In the genomic region with DNA sequence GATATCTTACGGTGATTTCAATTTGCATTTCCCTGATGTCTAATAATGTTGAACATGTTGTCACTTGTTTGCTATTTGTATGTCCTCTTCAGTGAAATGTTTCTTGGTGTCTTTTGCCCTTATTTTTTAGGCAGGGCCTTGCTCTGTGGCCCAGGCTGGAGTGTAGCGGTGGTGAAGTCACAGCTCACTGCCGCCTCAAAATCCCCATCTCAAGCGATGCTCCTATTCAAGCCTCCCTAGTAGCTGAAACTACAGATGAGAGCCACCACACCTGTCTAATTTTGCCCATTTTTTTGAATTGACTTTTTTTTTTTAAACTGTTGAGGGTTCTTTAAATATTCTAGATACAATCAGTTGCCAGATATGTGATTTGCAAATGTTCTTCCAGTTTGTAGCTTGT, we compare ENCODE assay signal across 22 cellular contexts. TPM values are rescaled to one million over a fixed set of nuclear protein-coding genes. Genes with fewer than 3 reads are reported as not detected.
DNase-seq lines count a peak whose midpoint lies in the region; ATAC-seq, FAIRE-seq and TF ChIP-seq lines count a peak whose summit lies in the region.
"Had no signal": no experiment of that assay in that cellular context is flagged by ENCODE, and none has a peak within 500 bp of the region (broad histone marks: within the 10 kb centered on the region; RNA-seq: fewer than 3 reads in every experiment).

No MANE protein-coding gene starts in this region.

- H3K9me3 Mint-ChIP-seq in CD4-positive, alpha-beta T cell = no peaks in the 10 kb centered on the region
- H3K9me3 Mint-ChIP-seq: activated T-helper 17 cell treated with anti-CD3 and anti-CD28 coated beads, Interleukin-2, amount 50 U/mL, for 72 hours had no signal

- no peak overlapping the region for H3K27ac Mint-ChIP-seq in CD4-positive, alpha-beta T cell

- H3K4me1 ChIP-seq in Loucy (ENCODE audit: insufficient read depth, low read length, poor library complexity, severe bottlenecking) (peaks cover 22% of the 10 kb centered on the region), HepG2 (ENCODE audit: insufficient read depth, low read length) (peaks cover 17% of the 10 kb centered on the region)
- H3K4me1 ChIP-seq: SJSA1 had no signal

- TSS peak; percentile 13 for BruUV-seq in HepG2 (replicated peaks; lab: Mats Ljungman, UMichigan)

- H3K36me3 ChIP-seq in Loucy (ENCODE audit: insufficient read depth, low read length) (0 out of 2 replicates have a peak, but pooled peaks cover 5% of the 10 kb centered on the region), HepG2 (replicated peaks in 1 of 2; ENCODE audit: control insufficient read depth in 1 of 2, insufficient read depth in 2 of 2, low read length in 2 of 2) (peaks cover 1 to 5% of the 10 kb centered on the region in 2 experiments; a peak in 3 of 5 replicates)
- H3K36me3 ChIP-seq: adrenal gland had no signal

- no peaks in the 10 kb centered on the region for H3K9me3 ChIP-seq in CD4-positive, alpha-beta T cell (ENCODE audit: control insufficient read depth, low read length)
- no peaks in the 10 kb centered on the region for H3K9me3 ChIP-seq in Loucy (ENCODE audit: insufficient read depth, low read depth, low read length)
- H3K9me3 ChIP-seq in HepG2 (ENCODE audit: low read length) = no peaks in the 10 kb centered on the region
- H3K9me3 ChIP-seq: adrenal gland, neutrophil, SJSA1, stomach had no signal

- no peaks in the 10 kb centered on the region for H3F3A ChIP-seq in Loucy (ENCODE audit: low read depth)

- POLR2A ChIA-PET in CD4-positive, alpha-beta T cell (lab: Charles Lee) = no interaction called here
- POLR2A ChIA-PET in HepG2 (lab: Yijun Ruan, JAX) = no interaction called here

- H3K27ac ChIP-seq in CD4-positive, alpha-beta T cell (ENCODE audit: low read depth, low read length) = no peak overlapping the region
- no peak overlapping the region for H3K27ac ChIP-seq in HepG2 (ENCODE audit: extremely low read length, insufficient read depth, low read length)
- H3K27ac ChIP-seq: adrenal gland, neutrophil, SJSA1, stomach had no signal

- intact Hi-C loops in CD4-positive, alpha-beta T cell (cut with DNase I, micrococcal nuclease) = no loop called here
- intact Hi-C loops in HepG2 (cut with micrococcal nuclease; ENCODE audit: unreplicated experiment) = no loop called here

- H3K4me3 Mint-ChIP-seq in CD4-positive, alpha-beta T cell = peak overlapping the region; percentile 25
- H3K4me3 Mint-ChIP-seq: activated T-helper 17 cell treated with anti-CD3 and anti-CD28 coated beads, Interleukin-2, amount 50 U/mL, for 72 hours had no signal

- TF ChIP-seq EP300 in HepG2 (IDR thresholded peaks at IDR 0.05; ENCODE audit: low read depth in 2 of 2, low read length in 2 of 2) (no peak), HepG2 (CRISPR knock-in tag; IDR thresholded peaks at IDR 0.05; ENCODE audit: borderline replicate concordance) (no peak)

- WGBS in HepG2 (ENCODE audit: low lambda C conversion rate) = 98% methylated on average over 4 of the region's 4 CpGs

- H2AFZ ChIP-seq in Loucy (ENCODE audit: low read length) (no peak overlapping the region), HepG2 (ENCODE audit: low read length) (no peak overlapping the region)

- H3K4me2 ChIP-seq in Loucy (ENCODE audit: low read depth, low read length, poor library complexity, severe bottlenecking) = peak overlapping the region; percentile 46
- no peak overlapping the region for H3K4me2 ChIP-seq in HepG2 (ENCODE audit: low read depth, low read length)

- H4K20me1 ChIP-seq in Loucy (ENCODE audit: insufficient read depth, low read length, poor library complexity, severe bottlenecking) = peaks cover 92% of the 10 kb centered on the region
- peaks cover 27% of the 10 kb centered on the region for H4K20me1 ChIP-seq in HepG2 (ENCODE audit: insufficient read depth, low read length)

- no peak for ATAC-seq in CD4-positive, alpha-beta T cell (ENCODE audit: poor library complexity)
- ATAC-seq in GM19463 (IDR thresholded peaks at IDR 0.05; ENCODE audit: unreplicated experiment) (peak; percentile 47), HepG2 (no peak), GM21619 (IDR thresholded peaks at IDR 0.05; ENCODE audit: unreplicated experiment) (no peak), HG03175 (IDR thresholded peaks at IDR 0.05; ENCODE audit: unreplicated experiment) (no peak)
- ATAC-seq: activated T-helper 17 cell treated with anti-CD3 and anti-CD28 coated beads, Interleukin-2, amount 50 U/mL, for 72 hours; HCT116; PC-3 had no signal

- in situ Hi-C loops in HepG2 (cut with HindIII; ENCODE audit: extremely low pct_ligation_motif_present, low pct_unique_long_range_greater_than_20kb) = no loop called here

- peaks cover 66% of the 10 kb centered on the region for H3K4me1 Mint-ChIP-seq in CD4-positive, alpha-beta T cell (ENCODE audit: low read depth)

- no peak for FAIRE-seq in HepG2 (lab: Jason Lieb, UNC)

- DNase-seq in CD4-positive, alpha-beta T cell = no peak
- DNase-seq in HepG2 (ENCODE audit: low spot score) (no peak), HPDE6-E6E7 (ENCODE audit: extremely low spot score) (no peak)
- DNase-seq in stimulated activated naive CD4-positive, alpha-beta T cell (lab: John Stamatoyannopoulos, UW) = no peak
- DNase-seq: activated CD4-positive, CD25-positive, alpha-beta regulatory T cell treated with anti-CD3 and anti-CD28 coated beads, Interleukin-2, amount 50 U/mL, for 72 hours; adrenal gland; caudate nucleus; hypothalamus; kidney glomerular epithelial cell; midbrain; NCI-H187; NCI-H524; PC-3; stomach had no signal

- CTCF ChIA-PET in CD4-positive, alpha-beta T cell (lab: Charles Lee) = no interaction called here
- CTCF ChIA-PET in HepG2 (lab: Yijun Ruan, JAX; ENCODE audit: low intra/inter-chr PET ratio, low total read pairs) = no interaction called here

- H3K9ac ChIP-seq in Loucy (ENCODE audit: low read depth, low read length, poor library complexity, severe bottlenecking) (no peak overlapping the region), HepG2 (ENCODE audit: insufficient read depth, low read depth, low read length) (no peak overlapping the region)

- TF ChIP-seq RAD21 in HepG2 (CRISPR knock-in tag; IDR thresholded peaks at IDR 0.05) = no peak

- H3K4me3 ChIP-seq in Loucy (ENCODE audit: low read length, poor library complexity, severe bottlenecking) (no peak overlapping the region), HepG2 (replicated peaks in 1 of 3; ENCODE audit: insufficient read depth in 1 of 3, low read depth in 2 of 3, low read length in 3 of 3) (no peak overlapping the region)
- H3K4me3 ChIP-seq: adrenal gland, SJSA1, stomach had no signal

- H3K79me2 ChIP-seq in Loucy (ENCODE audit: insufficient read depth, low read length) (peaks cover 100% of the 10 kb centered on the region), HepG2 (ENCODE audit: insufficient read depth, low read length) (peaks cover 92% of the 10 kb centered on the region)

- H3K27me3 ChIP-seq in CD4-positive, alpha-beta T cell (ENCODE audit: control insufficient read depth, insufficient read depth, low read length) = no peaks in the 10 kb centered on the region
- H3K27me3 ChIP-seq in Loucy (ENCODE audit: insufficient read depth, low read length, poor library complexity, severe bottlenecking) = no peaks in the 10 kb centered on the region
- no peaks in the 10 kb centered on the region for H3K27me3 ChIP-seq in HepG2 (ENCODE audit: control insufficient read depth in 1 of 2, insufficient read depth in 2 of 2, low read length in 2 of 2)
- H3K27me3 ChIP-seq: adrenal gland, neutrophil, SJSA1, stomach had no signal

- no peak for TF ChIP-seq POLR2A in HepG2 (IDR thresholded peaks at IDR 0.05; ENCODE audit: insufficient read depth in 1 of 2, low read depth in 2 of 2, low read length in 2 of 2)

- no peaks in the 10 kb centered on the region for H3K27me3 Mint-ChIP-seq in CD4-positive, alpha-beta T cell
- H3K27me3 Mint-ChIP-seq: activated T-helper 17 cell treated with anti-CD3 and anti-CD28 coated beads, Interleukin-2, amount 50 U/mL, for 72 hours had no signal

- no peaks in the 10 kb centered on the region for H3K9me2 ChIP-seq in Loucy (replicated peaks; ENCODE audit: low read depth, low read length)

- no peak for TF ChIP-seq CTCF in CD4-positive, alpha-beta T cell (IDR thresholded peaks at IDR 0.05)
- no peak for TF ChIP-seq CTCF in Loucy (conservative IDR thresholded peaks at IDR 0.05; ENCODE audit: low read length)
- no peak for TF ChIP-seq CTCF in HepG2 (CRISPR knock-in tag; IDR thresholded peaks at IDR 0.05)

- H3K36me3 Mint-ChIP-seq in CD4-positive, alpha-beta T cell (ENCODE audit: low read depth) = peaks cover 21% of the 10 kb centered on the region

TF ChIP-seq in HepG2, 621 proteins besides CTCF, POLR2A, EP300 and RAD21 (continues in another document):
- TF ChIP-seq ZBTB3 (CRISPR knock-in tag; IDR thresholded peaks at IDR 0.05; ENCODE audit: borderline replicate concordance, low read depth) (no peak), SATB2 (CRISPR knock-in tag; IDR thresholded peaks at IDR 0.05) (no peak), AGO1 (IDR thresholded peaks at IDR 0.05; ENCODE audit: low read depth, low read length, poor library complexity, severe bottlenecking) (no peak), MTA1 (CRISPR knock-in tag; IDR thresholded peaks at IDR 0.05; ENCODE audit: borderline replicate concordance) (no peak), ZNF615 (CRISPR knock-in tag; IDR thresholded peaks at IDR 0.05; ENCODE audit: borderline replicate concordance) (no peak), ZNF713 (CRISPR knock-in tag; IDR thresholded peaks at IDR 0.05) (no peak)

RNA-seq across cellular contexts. Expression of gene UBE2G1, which starts 8.3 kb away (rescaled TPM):
- total RNA-seq in CD4-positive, alpha-beta T cell = 10 to 100 TPM; 58.5 to 58.8 TPM
- 42.6 and 49.8 TPM in 2 replicates for total RNA-seq in HepG2 (2016; rRNA removed; fragmentation: Illumina TruSeq; extraction: Trizol)
- 25.2 and 26.2 TPM in 2 replicates for total RNA-seq in HepG2 (2016; cell fraction: cytosol; rRNA removed; fragmentation: Illumina TruSeq; extraction: Trizol; ENCODE audit: low read depth)
- 40.8 and 52.8 TPM in 2 replicates for total RNA-seq in HepG2 (2016; cell fraction: insoluble cytoplasmic fraction; rRNA removed; fragmentation: Illumina TruSeq; extraction: Trizol)
- total RNA-seq in HepG2 (2016; cell fraction: membrane; rRNA removed; fragmentation: Illumina TruSeq; extraction: Trizol) = 31.5 and 33.2 TPM in 2 replicates
- 21.4 and 24.8 TPM in 2 replicates for total RNA-seq in HepG2 (2016; cell fraction: nucleus; rRNA removed; fragmentation: Illumina TruSeq; extraction: Trizol)
- 23.8 and 27.9 TPM in 2 replicates for polyA plus RNA-seq in HepG2 (2011; rRNA removed)
- polyA plus RNA-seq in HepG2 (2011; cell fraction: cytosol; rRNA removed) = 13.1 and 17.7 TPM in 2 replicates
- 8.2 and 9.0 TPM in 2 replicates for polyA plus RNA-seq in HepG2 (2011; cell fraction: nucleus; rRNA removed)
- 25.8 and 29.5 TPM in 2 replicates for polyA plus RNA-seq in HepG2 (2012)
- polyA plus RNA-seq in HepG2 (2016; cell fraction: cytosol; fragmentation: Illumina TruSeq; extraction: Trizol; ENCODE audit: low read depth) = 8.2 and 10.4 TPM in 2 replicates
- 65.7 and 70.2 TPM in 2 replicates for polyA plus RNA-seq in HepG2 (2016; cell fraction: insoluble cytoplasmic fraction; fragmentation: Illumina TruSeq; extraction: Trizol; ENCODE audit: low read depth)
- polyA plus RNA-seq in HepG2 (2016; cell fraction: membrane; fragmentation: Illumina TruSeq; extraction: Trizol; ENCODE audit: low read depth) = 21.4 and 22.3 TPM in 2 replicates
- polyA plus RNA-seq in HepG2 (2016; cell fraction: nucleus; fragmentation: Illumina TruSeq; extraction: Trizol; ENCODE audit: insufficient read depth, low read depth) = 32.4 and 34.7 TPM in 2 replicates
- 18.4 and 18.9 TPM in 2 replicates for polyA minus RNA-seq in HepG2 (2011; rRNA and poly(A)+ RNA removed; ENCODE audit: low replicate concordance)
- polyA minus RNA-seq in HepG2 (2011; cell fraction: cytosol; rRNA and poly(A)+ RNA removed) = 25.8 and 28.5 TPM in 2 replicates
- 19.7 and 20.6 TPM in 2 replicates for polyA minus RNA-seq in HepG2 (2011; cell fraction: nucleus; rRNA and poly(A)+ RNA removed)
